ENCODE assay signal across 21 cellular contexts in the genomic region with DNA sequence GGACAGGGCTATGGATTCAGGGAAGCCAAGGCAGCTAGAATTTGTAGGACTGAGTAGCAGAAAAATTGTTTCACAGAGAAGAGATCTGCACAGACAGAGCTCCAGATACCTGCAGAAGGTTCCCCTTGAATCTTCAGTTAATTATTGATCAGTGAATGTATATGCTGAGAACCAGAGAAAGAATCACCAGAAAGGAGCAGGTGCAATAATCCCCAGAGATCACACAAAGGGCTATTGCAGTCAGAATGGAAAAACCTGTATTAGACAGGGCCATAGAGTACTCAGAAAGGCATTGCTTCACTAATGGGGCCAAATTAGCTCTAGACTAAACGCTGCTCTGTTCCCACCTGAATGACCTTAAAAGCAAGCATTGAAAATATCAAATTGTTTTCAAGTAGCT. TPM values are rescaled to one million over a fixed set of nuclear protein-coding genes. Genes with fewer than 3 reads are reported as not detected.
A peak's percentile ranks its signal among the peaks of the same experiment; 100 is the strongest.
DNase-seq lines count a peak whose midpoint lies in the region; ATAC-seq lines count a peak whose summit lies in the region.
"Had no signal": no experiment of that assay in that cellular context is flagged by ENCODE, and none has a peak within 500 bp of the region (broad histone marks: within the 10 kb centered on the region; RNA-seq: fewer than 3 reads in every experiment).

No MANE protein-coding gene starts in this region.

- H3K27me3 ChIP-seq in aorta (ENCODE audit: control insufficient read depth in 1 of 2, insufficient read depth in 2 of 2, low read length in 1 of 2): no peaks in the 10 kb centered on the region
- H3K27me3 ChIP-seq: colonic mucosa, foreskin keratinocyte, SJSA1 had no signal

- H3K4me1 ChIP-seq in aorta (ENCODE audit: control insufficient read depth in 1 of 2, insufficient read depth in 2 of 2, low read length in 2 of 2): no peaks in the 10 kb centered on the region
- H3K4me1 ChIP-seq: colonic mucosa, foreskin keratinocyte, SJSA1 had no signal

- no peak for DNase-seq in activated effector memory CD4-positive, alpha-beta T cell treated with anti-CD3 and anti-CD28 coated beads, Interleukin-2, amount 50 U/mL, for 16 hours
- DNase-seq in medulla oblongata (ENCODE audit: extremely low spot score) (no peak), aorta (no peak), NCI-H748 (lab: John Stamatoyannopoulos, UW; ENCODE audit: unreplicated experiment) (no peak)
- DNase-seq: activated CD4-positive, alpha-beta T cell treated with anti-CD3 and anti-CD28 coated beads, Interleukin-2, amount 10 ng/mL, durations not matched to agents 24 days and 14 days; activated naive CD4-positive, alpha-beta T cell treated with anti-CD3 and anti-CD28 coated beads, Interleukin-2, amount 50 U/mL, for 16 hours; activated T-cell treated with anti-CD3 and anti-CD28 coated beads for 4 hours; CD4-positive, alpha-beta T cell; colonic mucosa; foreskin keratinocyte; GOT3; NCI-H187; NCI-H510A treated with DMSO at 0.1 percent for 48 hours; OCI-M1; right cardiac atrium; T-helper 9 cell had no signal

- intact Hi-C loops in aorta (cut with DNase I): no loop called here

- H3K27ac ChIP-seq in aorta (ENCODE audit: low read depth in 1 of 2, low read length in 2 of 2): no peak overlapping the region
- H3K27ac ChIP-seq: colonic mucosa, foreskin keratinocyte, SJSA1 had no signal

- 81 to 83% methylated on average over 1 of the region's 1 CpG for WGBS in aorta, 2 donors

- H3K4me3 ChIP-seq in aorta (ENCODE audit: low read length in 2 of 2): no peak overlapping the region
- H3K4me3 ChIP-seq: colonic mucosa, SJSA1 had no signal

- no peaks in the 10 kb centered on the region for H3K36me3 ChIP-seq in aorta (ENCODE audit: control insufficient read depth in 1 of 2, insufficient read depth in 2 of 2, low read length in 1 of 2)
- H3K36me3 ChIP-seq: colonic mucosa, SJSA1 had no signal

- ATAC-seq in GM18511 (IDR thresholded peaks at IDR 0.05; ENCODE audit: unreplicated experiment): peak; percentile 93
- ATAC-seq in GM19452 (IDR thresholded peaks at IDR 0.05; ENCODE audit: unreplicated experiment): peak; percentile 93
- ATAC-seq in HG02798 (IDR thresholded peaks at IDR 0.05; ENCODE audit: poor library complexity, unreplicated experiment): peak; percentile 87
- ATAC-seq in HG03378 (IDR thresholded peaks at IDR 0.05; ENCODE audit: unreplicated experiment): peak; percentile 92
- no peak for ATAC-seq in aorta (ENCODE audit: low FRiP score)
- ATAC-seq: foreskin keratinocyte, right cardiac atrium had no signal

- peaks cover 4% of the 10 kb centered on the region for H3K9me3 ChIP-seq in aorta (ENCODE audit: control insufficient read depth, low read length)
- H3K9me3 ChIP-seq: colonic mucosa, SJSA1 had no signal

RNA-seq across cellular contexts. Expression of gene SMAD1, which starts 35.5 kb away (rescaled TPM):
- 10 to 100 TPM; 18.1 to 40.0 TPM for total RNA-seq in aorta
- 1 to 10 TPM; 4.8 to 5.2 TPM for polyA plus RNA-seq in aorta
